Comparison of ENCODE assay signal across 2 cellular contexts in genomic region chr21:41494242-41494641, GRCh38.
TF ChIP-seq lines count a peak whose summit lies in the region.

No MANE protein-coding gene starts in this region.

TF ChIP-seq in GM23338, 12 proteins besides CTCF, POLR2A, EP300 and RAD21:
- no peak for TF ChIP-seq EZH2phosphoT487 (IDR thresholded peaks at IDR 0.05; ENCODE audit: unreplicated experiment)
- no peak for TF ChIP-seq ZNF462 (CRISPR knock-in tag; IDR thresholded peaks at IDR 0.05)
- no peak for TF ChIP-seq NANOG (IDR thresholded peaks at IDR 0.05; ENCODE audit: borderline replicate concordance)
- no peak for TF ChIP-seq ETS1 (IDR thresholded peaks at IDR 0.05)
- no peak for TF ChIP-seq REST (IDR thresholded peaks at IDR 0.05; ENCODE audit: unreplicated experiment)
- TF ChIP-seq CREB1 (CRISPR knock-in tag; IDR thresholded peaks at IDR 0.05; ENCODE audit: low read depth), result no peak
- TF ChIP-seq STAT1 (IDR thresholded peaks at IDR 0.05; ENCODE audit: unreplicated experiment), result no peak
- TF ChIP-seq JUNB (IDR thresholded peaks at IDR 0.05; ENCODE audit: unreplicated experiment), result no peak
- no peak for TF ChIP-seq EZH2 (IDR thresholded peaks at IDR 0.05; ENCODE audit: low read depth, unreplicated experiment)
- no peak for TF ChIP-seq POLR2AphosphoS5 (IDR thresholded peaks at IDR 0.05; ENCODE audit: low read depth)
- no peak for TF ChIP-seq ZNF331 (CRISPR knock-in tag; IDR thresholded peaks at IDR 0.05; ENCODE audit: low read depth)
- TF ChIP-seq ZNF114 (CRISPR knock-in tag; IDR thresholded peaks at IDR 0.05), result no peak

TF ChIP-seq in H1, 55 proteins besides CTCF, POLR2A, EP300 and RAD21:
- TF ChIP-seq POU5F1 (IDR thresholded peaks at IDR 0.05; ENCODE audit: low read depth, low read length) (no peak), SUZ12 (IDR thresholded peaks at IDR 0.05; ENCODE audit: low read length) (no peak), SIN3A (conservative IDR thresholded peaks at IDR 0.05 in 1 of 2, IDR thresholded peaks at IDR 0.05 in 1 of 2; ENCODE audit: low read depth in 1 of 2, low read length in 2 of 2) (no peak), SP1 (IDR thresholded peaks at IDR 0.05; ENCODE audit: low read depth, low read length) (no peak), JUND (IDR thresholded peaks at IDR 0.05; ENCODE audit: low read length) (no peak), CBX5 (IDR thresholded peaks at IDR 0.05; ENCODE audit: low read depth, low read length) (no peak), TAF1 (IDR thresholded peaks at IDR 0.05; ENCODE audit: low read depth, low read length) (no peak), ASH2L (IDR thresholded peaks at IDR 0.05; ENCODE audit: low read length) (no peak), CBX8 (IDR thresholded peaks at IDR 0.05; ENCODE audit: borderline replicate concordance, low read depth, low read length) (no peak), TAF7 (optimal IDR thresholded peaks at IDR 0.05; ENCODE audit: borderline replicate concordance, low read depth, low read length) (no peak), TBP (IDR thresholded peaks at IDR 0.05; ENCODE audit: low read depth, low read length) (no peak), HDAC6 (IDR thresholded peaks at IDR 0.05; ENCODE audit: low read depth, low read length) (no peak), BACH1 (IDR thresholded peaks at IDR 0.05; ENCODE audit: low read length) (no peak), YY1 (IDR thresholded peaks at IDR 0.05; ENCODE audit: low read depth, low read length) (no peak), SP2 (IDR thresholded peaks at IDR 0.05; ENCODE audit: low read length) (no peak), EGR1 (IDR thresholded peaks at IDR 0.05; ENCODE audit: borderline replicate concordance, low read depth, low read length) (no peak), EZH2 (IDR thresholded peaks at IDR 0.05; ENCODE audit: low read depth, low read length, severe bottlenecking) (no peak), USF2 (IDR thresholded peaks at IDR 0.05; ENCODE audit: low read length) (no peak)
